ENCODE assay signal across 13 cellular contexts in the genomic region with DNA sequence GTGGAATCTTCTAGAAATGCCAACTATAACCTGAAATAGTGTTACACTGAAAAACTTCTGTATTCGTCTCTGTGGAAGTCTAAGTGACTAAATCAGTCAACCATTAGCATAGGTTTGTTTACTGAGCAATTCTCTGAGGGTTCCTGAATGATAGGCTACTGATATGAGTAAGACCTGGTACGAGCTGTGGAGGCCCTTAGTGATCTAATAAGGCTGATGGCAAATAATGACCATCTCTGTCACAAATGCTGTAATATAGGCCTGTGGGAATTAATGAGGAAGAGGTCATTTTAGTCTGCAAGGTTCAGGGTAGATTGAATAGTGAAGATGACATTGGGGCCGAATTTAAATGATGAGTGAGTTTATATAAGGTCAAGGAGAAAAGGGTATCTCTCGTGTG.
DNase-seq lines count a peak whose midpoint lies in the region; ATAC-seq and TF ChIP-seq lines count a peak whose summit lies in the region.
"Had no signal": no experiment of that assay in that cellular context is flagged by ENCODE, and none has a peak within 500 bp of the region (broad histone marks: within the 10 kb centered on the region; RNA-seq: fewer than 3 reads in every experiment).

No MANE protein-coding gene starts in this region.

- H3K36me3 ChIP-seq in spleen = peaks cover 0 to 55% (median 7%) of the 10 kb centered on the region in 6 donors
- H3K36me3 ChIP-seq: BE2C had no signal

- in situ Hi-C loops in GM13976 (cut with MboI; ENCODE audit: low sequenced_read_pairs, unreplicated experiment) = no loop called here

- H3K27me3 ChIP-seq in spleen (replicated peaks in 1 of 7) = no peaks in the 10 kb centered on the region
- H3K27me3 ChIP-seq: BE2C had no signal

- H3K4me3 ChIP-seq in spleen = no peak overlapping the region
- H3K4me3 ChIP-seq: mucosa of descending colon had no signal

- peak overlapping the region in 2 of 8 donors; percentile 9 to 20 for H3K27ac ChIP-seq in spleen

- 52 to 62% (median 58%) methylated on average over 4 of the region's 4 CpGs for WGBS in spleen, 5 donors

- H3K9me3 ChIP-seq in spleen = peaks cover 0 to 5% (median 3%) of the 10 kb centered on the region in 8 donors
- H3K9me3 ChIP-seq: BE2C had no signal

- peak; percentile 96 for ATAC-seq in GM18498 (IDR thresholded peaks at IDR 0.05; ENCODE audit: unreplicated experiment)
- ATAC-seq in GM19438 (IDR thresholded peaks at IDR 0.05; ENCODE audit: low read depth, unreplicated experiment) = peak; percentile 81
- ATAC-seq in HG02870 (IDR thresholded peaks at IDR 0.05; ENCODE audit: unreplicated experiment) = peak; percentile 97
- ATAC-seq in HG03558 (IDR thresholded peaks at IDR 0.05; ENCODE audit: extremely low read depth, unreplicated experiment) = peak; percentile 98
- ATAC-seq: mucosa of descending colon, sciatic nerve had no signal

- peaks cover 0 to 63% (median 19%) of the 10 kb centered on the region in 6 donors for H3K4me1 ChIP-seq in spleen

- DNase-seq in GM13976 (ENCODE audit: low spot score) (no peak), NCI-H524 treated with DMSO at 0.1 percent for 48 hours (lab: John Stamatoyannopoulos, UW) (no peak), spleen (no peak), RPMI8226 (no peak)
- DNase-seq: BE2C, mucosa of descending colon, NCI-H2171 treated with DMSO at 0.1 percent for 48 hours, SIG-M5 had no signal

- intact Hi-C loops in spleen (cut with DNase I; ENCODE audit: low total_unique reads) = no loop called here

- no peak for TF ChIP-seq POLR2A in spleen (IDR thresholded peaks at IDR 0.05)

- TF ChIP-seq CTCF in GM13976 (IDR thresholded peaks at IDR 0.05; ENCODE audit: borderline replicate concordance, control extremely low read depth, extremely low read depth, insufficient read depth, missing control alignments) = no peak
- no peak for TF ChIP-seq CTCF in spleen (IDR thresholded peaks at IDR 0.05 in 8 of 11, conservative IDR thresholded peaks at IDR 0.05 in 3 of 11)
